ENCODE assay signal across 8 cellular contexts in the genomic region with DNA sequence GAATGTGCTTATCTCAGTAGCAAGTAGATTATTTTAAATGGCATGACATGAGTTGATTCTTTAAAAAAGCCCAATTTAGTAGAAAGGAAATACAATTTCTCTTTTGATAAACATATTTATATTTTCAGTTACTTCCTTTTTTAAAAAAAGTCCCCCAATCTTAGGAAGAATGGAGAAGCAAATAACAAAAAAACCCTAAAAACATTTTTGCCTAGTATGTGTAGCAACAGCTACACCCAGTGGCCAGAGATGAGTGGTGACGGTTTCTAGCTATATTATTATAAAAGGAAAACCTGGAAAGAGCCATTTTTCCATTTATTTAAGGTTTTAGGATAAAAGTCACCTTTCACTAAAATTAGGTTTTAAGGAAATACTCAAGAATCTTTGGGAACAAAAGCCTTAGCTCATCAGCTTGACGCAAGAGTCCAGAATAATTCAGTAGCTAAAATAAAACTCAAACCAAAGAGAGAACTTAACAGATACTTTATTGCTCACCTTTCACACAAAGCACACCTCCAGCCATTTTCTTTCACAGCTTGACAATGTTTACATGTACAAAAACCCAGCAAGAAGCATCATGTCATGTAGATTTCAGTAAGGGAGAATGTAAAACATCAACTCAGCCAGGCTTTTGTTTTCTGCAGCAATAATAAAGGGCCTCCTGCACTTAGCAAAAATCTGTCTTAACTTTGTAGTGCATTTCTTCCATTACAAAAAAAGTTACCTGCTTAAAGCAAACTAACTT. TPM values are rescaled to one million over a fixed set of nuclear protein-coding genes. Genes with fewer than 3 reads are reported as not detected.
DNase-seq lines count a peak whose midpoint lies in the region; ATAC-seq, FAIRE-seq and TF ChIP-seq lines count a peak whose summit lies in the region.

No MANE protein-coding gene starts in this region.

- peak; percentile 50 for ATAC-seq in HG03060 (IDR thresholded peaks at IDR 0.05; ENCODE audit: low read depth, unreplicated experiment)
- no peak for ATAC-seq in GM19397 (IDR thresholded peaks at IDR 0.05; ENCODE audit: unreplicated experiment)

- peak; percentile 96 for FAIRE-seq in G401.6 (lab: Jason Lieb, UNC)

- H3K4me1 Mint-ChIP-seq in mesothelial cell of epicardium, result peaks cover 19% of the 10 kb centered on the region

- no peaks in the 10 kb centered on the region for H3K27me3 Mint-ChIP-seq in mesothelial cell of epicardium (ENCODE audit: low read depth)

- POLR2A ChIA-PET in AG04449 (lab: Yijun Ruan, JAX), result no interaction called here

- H3K36me3 Mint-ChIP-seq in mesothelial cell of epicardium, result peaks cover 3% of the 10 kb centered on the region

- TF ChIP-seq CTCF in AG04449 (IDR thresholded peaks at IDR 0.05; ENCODE audit: insufficient read depth, low read length, missing control alignments) (peak; percentile 55), mesothelial cell of epicardium (IDR thresholded peaks at IDR 0.05; ENCODE audit: unreplicated experiment) (peak; percentile 73)

- H3K27ac Mint-ChIP-seq in mesothelial cell of epicardium, result no peak overlapping the region

- H3K4me3 ChIP-seq in AG04449 (ENCODE audit: low read depth, low read length), result no peak overlapping the region

- no peak overlapping the region for H3K4me3 Mint-ChIP-seq in mesothelial cell of epicardium

- CTCF ChIA-PET in AG04449 (lab: Yijun Ruan, JAX), result interaction anchor here (0.6 to 3.6 kb wide), 52 partner anchors 9 to 1034 kb away, joined by 3 to 40 read pairs (median 5); a partner anchor contains a TSS

- H3K9me3 Mint-ChIP-seq in mesothelial cell of epicardium, result no peaks in the 10 kb centered on the region

- DNase-seq in AG04449 (ENCODE audit: low read depth, low spot score), result no peak
- DNase-seq in RKO (ENCODE audit: low spot score), result peak; percentile 55
- DNase-seq in dermis microvascular lymphatic vessel endothelial cell (ENCODE audit: low read depth in 2 of 2), result peak; percentile 37 to 60
- no peak for DNase-seq in mesothelial cell of epicardium (ENCODE audit: low spot score in 2 of 2, unreplicated experiment in 2 of 2)
- no peak for DNase-seq in GM19238 (ENCODE audit: insufficient read length, low spot score)

RNA-seq across cellular contexts. Expression of a gene that starts 15.7 kb away (rescaled TPM):
- total RNA-seq in dermis microvascular lymphatic vessel endothelial cell (16.0 and 37.2 TPM in 2 replicates), mesothelial cell of epicardium (29.4 to 33.2 TPM (median 32.8 TPM) in 3 replicates)

Comparison
In these comparisons a context has a peak if more than half of its experiments do, and no peak if none do; other contexts are left out.
1. DNase-seq: peak in RKO (single experiment) and dermis microvascular lymphatic vessel endothelial cell (2 of 2); none in AG04449 (single experiment), mesothelial cell of epicardium (0 of 2) and GM19238 (single experiment).